ENCODE assay signal across 26 cellular contexts in the genomic region with DNA sequence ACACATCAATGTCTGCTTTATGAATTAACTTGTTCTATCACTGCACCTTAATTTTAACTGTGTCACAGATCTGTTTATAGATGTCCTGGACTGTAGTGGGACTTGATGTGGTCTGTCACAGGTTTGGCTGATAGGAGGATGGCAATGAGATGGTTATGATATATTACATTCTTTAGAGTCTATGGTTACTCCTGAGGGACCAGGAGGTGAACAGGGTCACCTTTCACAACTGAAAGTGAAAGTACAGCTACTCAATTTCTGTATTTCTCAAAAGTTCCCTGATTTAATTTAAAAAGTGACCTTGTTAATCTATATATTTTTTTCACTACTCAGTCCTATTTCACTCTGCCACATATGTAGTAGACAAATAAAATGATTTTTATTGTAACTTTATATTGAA.
"Had no signal": no experiment of that assay in that cellular context is flagged by ENCODE, and none has a peak within 500 bp of the region (broad histone marks: within the 10 kb centered on the region; RNA-seq: fewer than 3 reads in every experiment).

No MANE protein-coding gene starts in this region.

- H3K9me3 ChIP-seq: colonic mucosa, MG63 had no signal

- ATAC-seq: activated CD8-positive, alpha-beta T cell treated with anti-CD3 and anti-CD28 coated beads for 36 hours; activated T-cell treated with anti-CD3 and anti-CD28 coated beads, Interleukin-2, amount 50 U/mL, for 72 hours; activated T-helper 17 cell treated with anti-CD3 and anti-CD28 coated beads, Interleukin-2, amount 50 U/mL, for 72 hours had no signal

- H3K4me3 ChIP-seq: cardiac muscle cell, colonic mucosa, MG63 had no signal

- H3K9me3 Mint-ChIP-seq: activated CD4-positive, alpha-beta T cell treated with anti-CD3 and anti-CD28 coated beads, Interleukin-2, amount 10 ng/mL, durations not matched to agents 24 days and 14 days had no signal

- H3K4me3 Mint-ChIP-seq: activated CD4-positive, alpha-beta T cell treated with anti-CD3 and anti-CD28 coated beads, Interleukin-2, amount 10 ng/mL, durations not matched to agents 24 days and 14 days; activated CD8-positive, alpha-beta T cell treated with anti-CD3 and anti-CD28 coated beads for 36 hours; activated naive CD8-positive, alpha-beta T cell treated with anti-CD3 and anti-CD28 coated beads for 36 hours; activated T-cell treated with anti-CD3 and anti-CD28 coated beads, Interleukin-2, amount 50 U/mL, for 72 hours; activated T-helper 17 cell treated with anti-CD3 and anti-CD28 coated beads, Interleukin-2, amount 50 U/mL, for 72 hours; central memory CD8-positive, alpha-beta T cell had no signal

- H3K27ac Mint-ChIP-seq: activated CD4-positive, alpha-beta T cell treated with anti-CD3 and anti-CD28 coated beads, Interleukin-2, amount 10 ng/mL, durations not matched to agents 24 days and 14 days; activated CD8-positive, alpha-beta T cell treated with anti-CD3 and anti-CD28 coated beads for 36 hours; activated naive CD8-positive, alpha-beta T cell treated with anti-CD3 and anti-CD28 coated beads for 36 hours; activated T-cell treated with anti-CD3 and anti-CD28 coated beads, Interleukin-2, amount 50 U/mL, for 72 hours; activated T-helper 17 cell treated with anti-CD3 and anti-CD28 coated beads, Interleukin-2, amount 50 U/mL, for 72 hours had no signal

- H3K36me3 ChIP-seq: cardiac muscle cell, colonic mucosa, MG63 had no signal

- H3K27me3 Mint-ChIP-seq: activated CD4-positive, alpha-beta T cell treated with anti-CD3 and anti-CD28 coated beads, Interleukin-2, amount 10 ng/mL, durations not matched to agents 24 days and 14 days; activated CD8-positive, alpha-beta T cell treated with anti-CD3 and anti-CD28 coated beads for 36 hours; activated naive CD8-positive, alpha-beta T cell treated with anti-CD3 and anti-CD28 coated beads for 36 hours; activated T-helper 17 cell treated with anti-CD3 and anti-CD28 coated beads, Interleukin-2, amount 50 U/mL, for 72 hours; central memory CD8-positive, alpha-beta T cell had no signal

- H3K4me1 ChIP-seq: colonic mucosa had no signal

- H3K27ac ChIP-seq: cardiac muscle cell, colonic mucosa had no signal

- H3K4me1 Mint-ChIP-seq: activated CD4-positive, alpha-beta T cell treated with anti-CD3 and anti-CD28 coated beads, Interleukin-2, amount 10 ng/mL, durations not matched to agents 24 days and 14 days; activated naive CD8-positive, alpha-beta T cell treated with anti-CD3 and anti-CD28 coated beads for 36 hours; activated T-helper 17 cell treated with anti-CD3 and anti-CD28 coated beads, Interleukin-2, amount 50 U/mL, for 72 hours; central memory CD8-positive, alpha-beta T cell had no signal

- DNase-seq: activated CD4-positive, alpha-beta T cell treated with anti-CD3 and anti-CD28 coated beads, Interleukin-2, amount 10 ng/mL, durations not matched to agents 24 days and 14 days; activated CD4-positive, alpha-beta T cell treated with anti-CD3 and anti-CD28 coated beads, Interleukin-2, amount 50 U/mL, for 4 hours; activated CD8-positive, alpha-beta T cell treated with anti-CD3 and anti-CD28 coated beads for 36 hours; activated effector memory CD4-positive, alpha-beta T cell treated with anti-CD3 and anti-CD28 coated beads, Interleukin-2, amount 50 U/mL, for 16 hours; activated naive CD4-positive, alpha-beta T cell; activated naive CD4-positive, alpha-beta T cell treated with anti-CD3 and anti-CD28 coated beads, Interleukin-2, amount 50 U/mL, for 16 hours; activated naive CD8-positive, alpha-beta T cell treated with anti-CD3 and anti-CD28 coated beads for 36 hours; activated T-cell treated with anti-CD3 and anti-CD28 coated beads, Interleukin-2, amount 50 U/mL, for 1 hour; activated T-cell treated with anti-CD3 and anti-CD28 coated beads, Interleukin-2, amount 50 U/mL, for 72 hours; amniotic stem cell; aorta; colonic mucosa; MG63; MV-4-11; NCI-H1092; NCI-H1436 treated with DMSO at 0.1 percent for 48 hours; NCI-H1694 treated with DMSO at 0.1 percent for 48 hours; NCI-H2029; NCI-H345; NCI-H510A; NCI-H526; NCI-H748 treated with DMSO at 0.1 percent for 48 hours; Right ventricle myocardium superior had no signal

- H3K36me3 Mint-ChIP-seq: activated naive CD8-positive, alpha-beta T cell treated with anti-CD3 and anti-CD28 coated beads for 36 hours had no signal

- H3K27me3 ChIP-seq: cardiac muscle cell, colonic mucosa, MG63 had no signal
